9 cellular contexts compared by ENCODE assay signal in genomic region chr10:114874827-114875541, GRCh38. TPM values are rescaled to one million over a fixed set of nuclear protein-coding genes. Genes with fewer than 3 reads are reported as not detected.
A peak's percentile ranks its signal among the peaks of the same experiment; 100 is the strongest.
DNase-seq lines count a peak whose midpoint lies in the region; ATAC-seq and TF ChIP-seq lines count a peak whose summit lies in the region.
"Had no signal": no experiment of that assay in that cellular context is flagged by ENCODE, and none has a peak within 500 bp of the region (broad histone marks: within the 10 kb centered on the region; RNA-seq: fewer than 3 reads in every experiment).

No MANE protein-coding gene starts in this region.

- no peaks in the 10 kb centered on the region for H3K9me3 Mint-ChIP-seq in activated CD4-positive, alpha-beta memory T cell treated with anti-CD3 and anti-CD28 coated beads for 36 hours
- no peaks in the 10 kb centered on the region for H3K9me3 Mint-ChIP-seq in activated CD4-positive, alpha-beta memory T cell treated with anti-CD3 and anti-CD28 coated beads, Interleukin-2, amount 10 ng/mL, durations not matched to agents 7 days and 5 days
- H3K9me3 Mint-ChIP-seq in brain = no peaks in the 10 kb centered on the region
- no peaks in the 10 kb centered on the region for H3K9me3 Mint-ChIP-seq in natural killer cell treated with Interleukin-12 subunit alpha and Interleukin-12 subunit beta and Interleukin-15 and Interleukin-18, amount 100 ng/mL, for 72 hours

- TF ChIP-seq CTCF in brain (conservative IDR thresholded peaks at IDR 0.05) (no peak), MM.1S (IDR thresholded peaks at IDR 0.05; ENCODE audit: low read length) (no peak), colonic mucosa (IDR thresholded peaks at IDR 0.05) (no peak)

- H3K4me1 ChIP-seq in MM.1S (ENCODE audit: low read length) = no peaks in the 10 kb centered on the region
- no peaks in the 10 kb centered on the region for H3K4me1 ChIP-seq in colonic mucosa

- no peak overlapping the region for H2AFZ ChIP-seq in MM.1S (ENCODE audit: low read length)

- no peak overlapping the region for H3K4me2 ChIP-seq in MM.1S (ENCODE audit: low read depth, low read length)

- DNase-seq in activated CD4-positive, alpha-beta memory T cell treated with anti-CD3 and anti-CD28 coated beads for 36 hours = peak; percentile 21
- DNase-seq in activated CD4-positive, alpha-beta memory T cell treated with anti-CD3 and anti-CD28 coated beads, Interleukin-2, amount 10 ng/mL, durations not matched to agents 7 days and 5 days = no peak
- DNase-seq in natural killer cell treated with Interleukin-12 subunit alpha and Interleukin-12 subunit beta and Interleukin-15 and Interleukin-18, amount 100 ng/mL, for 72 hours (ENCODE audit: low spot score) = no peak
- DNase-seq in MM.1S (no peak), NCI-H2029 (lab: John Stamatoyannopoulos, UW) (no peak), colonic mucosa (no peak)

- peak; percentile 40 for ATAC-seq in HG02885 (IDR thresholded peaks at IDR 0.05; ENCODE audit: poor library complexity, unreplicated experiment)
- peak in 1 of 2 donors; percentile 55 for ATAC-seq in natural killer cell treated with Interleukin-12 subunit alpha and Interleukin-12 subunit beta and Interleukin-15 and Interleukin-18, amount 100 ng/mL, for 72 hours

- no peak overlapping the region for H3K27ac Mint-ChIP-seq in activated CD4-positive, alpha-beta memory T cell treated with anti-CD3 and anti-CD28 coated beads for 36 hours
- no peak overlapping the region for H3K27ac Mint-ChIP-seq in activated CD4-positive, alpha-beta memory T cell treated with anti-CD3 and anti-CD28 coated beads, Interleukin-2, amount 10 ng/mL, durations not matched to agents 7 days and 5 days
- peak overlapping the region in 3 of 5 experiments; percentile 5 to 81 (median 62) for H3K27ac Mint-ChIP-seq in brain
- no peak overlapping the region for H3K27ac Mint-ChIP-seq in natural killer cell treated with Interleukin-12 subunit alpha and Interleukin-12 subunit beta and Interleukin-15 and Interleukin-18, amount 100 ng/mL, for 72 hours

- no peak overlapping the region for H3K4me3 ChIP-seq in MM.1S (ENCODE audit: low read length)
- no peak overlapping the region for H3K4me3 ChIP-seq in colonic mucosa
- H3K4me3 ChIP-seq: SK-N-MC had no signal

- no peaks in the 10 kb centered on the region for H4K20me1 ChIP-seq in MM.1S (ENCODE audit: insufficient read depth, low read length)

- peaks cover 28% of the 10 kb centered on the region for H3K27me3 Mint-ChIP-seq in activated CD4-positive, alpha-beta memory T cell treated with anti-CD3 and anti-CD28 coated beads for 36 hours
- peaks cover 19% of the 10 kb centered on the region for H3K27me3 Mint-ChIP-seq in activated CD4-positive, alpha-beta memory T cell treated with anti-CD3 and anti-CD28 coated beads, Interleukin-2, amount 10 ng/mL, durations not matched to agents 7 days and 5 days
- H3K27me3 Mint-ChIP-seq in brain = peaks cover 3% of the 10 kb centered on the region
- H3K27me3 Mint-ChIP-seq in natural killer cell treated with Interleukin-12 subunit alpha and Interleukin-12 subunit beta and Interleukin-15 and Interleukin-18, amount 100 ng/mL, for 72 hours = peaks cover 18 to 20% of the 10 kb centered on the region in 2 donors

- no peaks in the 10 kb centered on the region for H3K79me2 ChIP-seq in MM.1S (ENCODE audit: low read length)

- CTCF ChIA-PET in activated CD4-positive, alpha-beta memory T cell treated with anti-CD3 and anti-CD28 coated beads for 36 hours (lab: Charles Lee) = interaction anchor here (4.8 kb wide), 1 partner anchor 255 kb away, joined by 55 read pairs; no protein-coding TSS in a partner anchor
- CTCF ChIA-PET in activated CD4-positive, alpha-beta memory T cell treated with anti-CD3 and anti-CD28 coated beads, Interleukin-2, amount 10 ng/mL, durations not matched to agents 7 days and 5 days (lab: Charles Lee) = interaction anchor here (0.9 to 2.9 kb wide), 3 partner anchors 10 to 255 kb away, joined by 3 to 9 read pairs (median 7); no protein-coding TSS in a partner anchor

- H3K9me3 ChIP-seq in MM.1S (replicated peaks; ENCODE audit: insufficient read depth, low read length) = no peaks in the 10 kb centered on the region
- H3K9me3 ChIP-seq in colonic mucosa = no peaks in the 10 kb centered on the region

- H3K4me1 Mint-ChIP-seq in activated CD4-positive, alpha-beta memory T cell treated with anti-CD3 and anti-CD28 coated beads for 36 hours (ENCODE audit: low read depth) = peaks cover 6% of the 10 kb centered on the region
- H3K4me1 Mint-ChIP-seq in activated CD4-positive, alpha-beta memory T cell treated with anti-CD3 and anti-CD28 coated beads, Interleukin-2, amount 10 ng/mL, durations not matched to agents 7 days and 5 days = peaks cover 25% of the 10 kb centered on the region
- peaks cover 73% of the 10 kb centered on the region for H3K4me1 Mint-ChIP-seq in brain
- H3K4me1 Mint-ChIP-seq in natural killer cell treated with Interleukin-12 subunit alpha and Interleukin-12 subunit beta and Interleukin-15 and Interleukin-18, amount 100 ng/mL, for 72 hours (ENCODE audit: low read depth in 2 of 2) = peaks cover 4 to 17% of the 10 kb centered on the region in 2 donors

- POLR2A ChIA-PET in activated CD4-positive, alpha-beta memory T cell treated with anti-CD3 and anti-CD28 coated beads for 36 hours (lab: Charles Lee) = no interaction called here
- POLR2A ChIA-PET in activated CD4-positive, alpha-beta memory T cell treated with anti-CD3 and anti-CD28 coated beads, Interleukin-2, amount 10 ng/mL, durations not matched to agents 7 days and 5 days (lab: Charles Lee) = interaction anchor here (0.6 to 0.8 kb wide), 2 partner anchors 16 to 54 kb away, joined by 3 read pairs; partner anchors contain the start of gene FHIP2A

- H3K4me3 Mint-ChIP-seq in activated CD4-positive, alpha-beta memory T cell treated with anti-CD3 and anti-CD28 coated beads for 36 hours = no peak overlapping the region
- H3K4me3 Mint-ChIP-seq in activated CD4-positive, alpha-beta memory T cell treated with anti-CD3 and anti-CD28 coated beads, Interleukin-2, amount 10 ng/mL, durations not matched to agents 7 days and 5 days = no peak overlapping the region
- H3K4me3 Mint-ChIP-seq in brain = peak overlapping the region in 3 of 5 experiments; percentile 12 to 54 (median 45)
- H3K4me3 Mint-ChIP-seq in natural killer cell treated with Interleukin-12 subunit alpha and Interleukin-12 subunit beta and Interleukin-15 and Interleukin-18, amount 100 ng/mL, for 72 hours = peak overlapping the region; percentile 10

- no peaks in the 10 kb centered on the region for H3F3A ChIP-seq in MM.1S (ENCODE audit: insufficient read depth, low read length)

- no peaks in the 10 kb centered on the region for H3K36me3 ChIP-seq in MM.1S (replicated peaks; ENCODE audit: insufficient read depth, low read length)
- no peaks in the 10 kb centered on the region for H3K36me3 ChIP-seq in colonic mucosa

- H3K27ac ChIP-seq in MM.1S (ENCODE audit: low read length) (no peak overlapping the region), colonic mucosa (no peak overlapping the region)
- H3K27ac ChIP-seq: SK-N-MC had no signal

- H3K36me3 Mint-ChIP-seq in activated CD4-positive, alpha-beta memory T cell treated with anti-CD3 and anti-CD28 coated beads for 36 hours = no peaks in the 10 kb centered on the region
- H3K36me3 Mint-ChIP-seq in activated CD4-positive, alpha-beta memory T cell treated with anti-CD3 and anti-CD28 coated beads, Interleukin-2, amount 10 ng/mL, durations not matched to agents 7 days and 5 days (ENCODE audit: low read depth) = no peaks in the 10 kb centered on the region
- H3K36me3 Mint-ChIP-seq in brain = no peaks in the 10 kb centered on the region
- H3K36me3 Mint-ChIP-seq in natural killer cell treated with Interleukin-12 subunit alpha and Interleukin-12 subunit beta and Interleukin-15 and Interleukin-18, amount 100 ng/mL, for 72 hours = no peaks in the 10 kb centered on the region

- intact Hi-C loops in activated CD4-positive, alpha-beta memory T cell treated with anti-CD3 and anti-CD28 coated beads for 36 hours (cut with micrococcal nuclease) = loop anchor here (10.0 kb wide), 2 partner anchors 180 to 220 kb away; partner anchors contain the start of gene ATRNL1
- intact Hi-C loops in colonic mucosa (cut with DNase I) = loop anchor here (5.0 kb wide), 1 partner anchor 252 kb away; no protein-coding TSS in a partner anchor

- H3K9ac ChIP-seq in MM.1S (ENCODE audit: low read length) = no peak overlapping the region
- H3K9ac ChIP-seq in colonic mucosa (ENCODE audit: low read depth in 2 of 2, low read length in 2 of 2) = no peak overlapping the region

- no peaks in the 10 kb centered on the region for H3K27me3 ChIP-seq in MM.1S (replicated peaks; ENCODE audit: insufficient read depth, low read length)
- no peaks in the 10 kb centered on the region for H3K27me3 ChIP-seq in colonic mucosa

- no peaks in the 10 kb centered on the region for H3K9me2 ChIP-seq in MM.1S (replicated peaks; ENCODE audit: insufficient read depth, low read length)

RNA-seq across cellular contexts. Expression of gene FHIP2A, which starts 53.4 kb away (rescaled TPM):
- total RNA-seq in activated CD4-positive, alpha-beta memory T cell treated with anti-CD3 and anti-CD28 coated beads for 36 hours = 10 to 100 TPM; 17.2 to 21.4 TPM
- total RNA-seq in activated CD4-positive, alpha-beta memory T cell treated with anti-CD3 and anti-CD28 coated beads, Interleukin-2, amount 10 ng/mL, durations not matched to agents 7 days and 5 days = 10 to 100 TPM; 34.3 to 39.2 TPM
- polyA plus RNA-seq in brain (ENCODE audit: insufficient read depth, low read depth, low replicate concordance) = 4.1 TPM
- total RNA-seq in natural killer cell treated with Interleukin-12 subunit alpha and Interleukin-12 subunit beta and Interleukin-15 and Interleukin-18, amount 100 ng/mL, for 72 hours = 10 to 100 TPM; 16.4 to 23.9 TPM
- 10 to 100 TPM; 11.3 to 16.6 TPM for total RNA-seq in colonic mucosa

Comparison
In these comparisons a context has a peak if more than half of its experiments do, and no peak if none do; other contexts are left out.
1. H3K27ac Mint-ChIP-seq: peak in brain (3 of 5); none in activated CD4-positive, alpha-beta memory T cell treated with anti-CD3 and anti-CD28 coated beads for 36 hours (single experiment), activated CD4-positive, alpha-beta memory T cell treated with anti-CD3 and anti-CD28 coated beads, Interleukin-2, amount 10 ng/mL, durations not matched to agents 7 days and 5 days (single experiment) and natural killer cell treated with Interleukin-12 subunit alpha and Interleukin-12 subunit beta and Interleukin-15 and Interleukin-18, amount 100 ng/mL, for 72 hours (0 of 2).
2. H3K4me3 Mint-ChIP-seq: peak in brain (3 of 5) and natural killer cell treated with Interleukin-12 subunit alpha and Interleukin-12 subunit beta and Interleukin-15 and Interleukin-18, amount 100 ng/mL, for 72 hours (single experiment); none in activated CD4-positive, alpha-beta memory T cell treated with anti-CD3 and anti-CD28 coated beads for 36 hours (single experiment) and activated CD4-positive, alpha-beta memory T cell treated with anti-CD3 and anti-CD28 coated beads, Interleukin-2, amount 10 ng/mL, durations not matched to agents 7 days and 5 days (single experiment).